Comparison of ENCODE assay signal across 12 cellular contexts in the genomic region with DNA sequence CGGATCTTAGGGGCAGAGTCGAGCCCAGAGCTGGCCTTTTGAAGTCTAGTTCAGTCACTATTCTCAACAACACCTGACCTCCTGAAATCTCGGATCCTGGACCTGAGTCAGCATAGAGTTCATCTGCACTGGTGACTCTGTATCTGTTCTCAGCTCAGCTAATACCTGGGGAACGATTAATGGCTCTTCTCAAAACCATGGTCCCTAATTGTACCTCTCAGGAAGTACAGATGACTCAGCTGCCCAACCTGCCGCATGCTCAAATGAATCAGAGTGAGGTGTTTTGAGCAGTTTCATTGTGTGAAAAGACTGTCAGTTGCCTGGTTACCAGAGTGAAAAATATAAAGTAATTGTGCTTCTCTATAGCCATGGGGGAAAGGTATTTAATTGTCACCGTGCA.
DNase-seq lines count a peak whose midpoint lies in the region; ATAC-seq and TF ChIP-seq lines count a peak whose summit lies in the region.
"Had no signal": no experiment of that assay in that cellular context is flagged by ENCODE, and none has a peak within 500 bp of the region (broad histone marks: within the 10 kb centered on the region; RNA-seq: fewer than 3 reads in every experiment).

No MANE protein-coding gene starts in this region.

- H3K27ac Mint-ChIP-seq in stimulated activated naive CD8-positive, alpha-beta T cell treated with anti-CD3 and anti-CD28 coated beads, Interleukin-15, amount 100 ng/mL, for 72 hours: peak overlapping the region in 1 of 2 donors; percentile 82
- no peak overlapping the region for H3K27ac Mint-ChIP-seq in activated naive CD8-positive, alpha-beta T cell treated with anti-CD3 and anti-CD28 coated beads, Interleukin-2, amount 50 U/mL, for 24 hours
- H3K27ac Mint-ChIP-seq in neural progenitor cell: no peak overlapping the region
- no peak overlapping the region for H3K27ac Mint-ChIP-seq in mesothelial cell of epicardium
- H3K27ac Mint-ChIP-seq: activated naive CD8-positive, alpha-beta T cell; effector memory CD8-positive, alpha-beta T cell; naive thymus-derived CD8-positive, alpha-beta T cell had no signal

- no peaks in the 10 kb centered on the region for H3K36me3 ChIP-seq in neural progenitor cell

- peak; percentile 69 for ATAC-seq in stimulated activated naive CD8-positive, alpha-beta T cell treated with anti-CD3 and anti-CD28 coated beads, Interleukin-15, amount 100 ng/mL, for 72 hours
- no peak for ATAC-seq in stimulated activated naive CD8-positive, alpha-beta T cell treated with anti-CD3 and anti-CD28 coated beads, Interleukin-15, Interleukin-2, amounts not matched to agents 100 U/mL and 50 U/mL, for 24 hours
- peak; percentile 66 for ATAC-seq in activated naive CD8-positive, alpha-beta T cell treated with anti-CD3 and anti-CD28 coated beads, Interleukin-2, amount 50 U/mL, for 24 hours
- ATAC-seq: effector memory CD8-positive, alpha-beta T cell; naive thymus-derived CD8-positive, alpha-beta T cell had no signal

- H3K4me3 ChIP-seq in neural progenitor cell: no peak overlapping the region

- H4K20me1 ChIP-seq in neural progenitor cell (ENCODE audit: low read depth): no peaks in the 10 kb centered on the region

- H3K9me3 ChIP-seq in neural progenitor cell (ENCODE audit: low read depth): no peaks in the 10 kb centered on the region

- no peaks in the 10 kb centered on the region for H3K36me3 Mint-ChIP-seq in activated naive CD8-positive, alpha-beta T cell treated with anti-CD3 and anti-CD28 coated beads, Interleukin-2, amount 50 U/mL, for 24 hours (ENCODE audit: low read depth)
- H3K36me3 Mint-ChIP-seq in neural progenitor cell (no peaks in the 10 kb centered on the region), mesothelial cell of epicardium (no peaks in the 10 kb centered on the region)
- H3K36me3 Mint-ChIP-seq: activated naive CD8-positive, alpha-beta T cell; naive thymus-derived CD8-positive, alpha-beta T cell had no signal

- peaks cover 42% of the 10 kb centered on the region for H3K27me3 Mint-ChIP-seq in stimulated activated naive CD8-positive, alpha-beta T cell treated with anti-CD3 and anti-CD28 coated beads, Interleukin-15, amount 100 ng/mL, for 72 hours
- H3K27me3 Mint-ChIP-seq in activated naive CD8-positive, alpha-beta T cell treated with anti-CD3 and anti-CD28 coated beads, Interleukin-2, amount 50 U/mL, for 24 hours: peaks cover 19% of the 10 kb centered on the region
- H3K27me3 Mint-ChIP-seq in neural progenitor cell (ENCODE audit: insufficient read depth, low read depth): peaks cover 3% of the 10 kb centered on the region
- H3K27me3 Mint-ChIP-seq in mesothelial cell of epicardium (ENCODE audit: low read depth): peaks cover 69% of the 10 kb centered on the region

- H3K27ac ChIP-seq in neural progenitor cell: no peak overlapping the region
- H3K27ac ChIP-seq: C4-2B had no signal

- H3F3A ChIP-seq in neural progenitor cell (ENCODE audit: low read depth): no peaks in the 10 kb centered on the region

- no peak overlapping the region for H3K4me3 Mint-ChIP-seq in stimulated activated naive CD8-positive, alpha-beta T cell treated with anti-CD3 and anti-CD28 coated beads, Interleukin-15, amount 100 ng/mL, for 72 hours
- no peak overlapping the region for H3K4me3 Mint-ChIP-seq in activated naive CD8-positive, alpha-beta T cell treated with anti-CD3 and anti-CD28 coated beads, Interleukin-2, amount 50 U/mL, for 24 hours
- H3K4me3 Mint-ChIP-seq in neural progenitor cell (no peak overlapping the region), mesothelial cell of epicardium (no peak overlapping the region)
- H3K4me3 Mint-ChIP-seq: activated naive CD8-positive, alpha-beta T cell; effector memory CD8-positive, alpha-beta T cell; naive thymus-derived CD8-positive, alpha-beta T cell had no signal

- no peaks in the 10 kb centered on the region for H3K27me3 ChIP-seq in neural progenitor cell

- no peak for DNase-seq in stimulated activated naive CD8-positive, alpha-beta T cell treated with anti-CD3 and anti-CD28 coated beads, Interleukin-15, amount 100 ng/mL, for 72 hours
- DNase-seq in stimulated activated naive CD8-positive, alpha-beta T cell treated with anti-CD3 and anti-CD28 coated beads, Interleukin-15, Interleukin-2, amounts not matched to agents 100 U/mL and 50 U/mL, for 24 hours: no peak
- peak; percentile 88 for DNase-seq in NCI-H1436 (lab: John Stamatoyannopoulos, UW)
- DNase-seq in activated naive CD8-positive, alpha-beta T cell treated with anti-CD3 and anti-CD28 coated beads, Interleukin-2, amount 50 U/mL, for 24 hours: no peak
- DNase-seq in neural progenitor cell (ENCODE audit: low spot score): no peak
- no peak for DNase-seq in cerebellar cortex (ENCODE audit: low spot score)
- DNase-seq in activated CD8-positive, alpha-beta memory T cell treated with anti-CD3 and anti-CD28 coated beads, Interleukin-2, amount 50 U/mL, for 48 hours: no peak
- DNase-seq in mesothelial cell of epicardium (ENCODE audit: low spot score in 2 of 2, unreplicated experiment in 2 of 2): no peak
- DNase-seq: effector memory CD8-positive, alpha-beta T cell; naive thymus-derived CD8-positive, alpha-beta T cell had no signal

- H3K9ac ChIP-seq in neural progenitor cell: no peak overlapping the region

- H3K4me1 ChIP-seq in neural progenitor cell: peaks cover 8% of the 10 kb centered on the region

- H3K4me2 ChIP-seq in neural progenitor cell: no peak overlapping the region

- H3K9me3 Mint-ChIP-seq in stimulated activated naive CD8-positive, alpha-beta T cell treated with anti-CD3 and anti-CD28 coated beads, Interleukin-15, amount 100 ng/mL, for 72 hours: no peaks in the 10 kb centered on the region
- no peaks in the 10 kb centered on the region for H3K9me3 Mint-ChIP-seq in activated naive CD8-positive, alpha-beta T cell treated with anti-CD3 and anti-CD28 coated beads, Interleukin-2, amount 50 U/mL, for 24 hours
- H3K9me3 Mint-ChIP-seq in neural progenitor cell (no peaks in the 10 kb centered on the region), mesothelial cell of epicardium (no peaks in the 10 kb centered on the region)
- H3K9me3 Mint-ChIP-seq: effector memory CD8-positive, alpha-beta T cell had no signal

- H3K79me2 ChIP-seq in neural progenitor cell (ENCODE audit: low read depth): no peaks in the 10 kb centered on the region

- no peak for TF ChIP-seq CTCF in neural progenitor cell (IDR thresholded peaks at IDR 0.05)
- TF ChIP-seq CTCF in mesothelial cell of epicardium (IDR thresholded peaks at IDR 0.05; ENCODE audit: unreplicated experiment): no peak

- peaks cover 5% of the 10 kb centered on the region for H3K4me1 Mint-ChIP-seq in stimulated activated naive CD8-positive, alpha-beta T cell treated with anti-CD3 and anti-CD28 coated beads, Interleukin-15, amount 100 ng/mL, for 72 hours
- no peaks in the 10 kb centered on the region for H3K4me1 Mint-ChIP-seq in activated naive CD8-positive, alpha-beta T cell treated with anti-CD3 and anti-CD28 coated beads, Interleukin-2, amount 50 U/mL, for 24 hours
- H3K4me1 Mint-ChIP-seq in neural progenitor cell (peaks cover 24% of the 10 kb centered on the region), mesothelial cell of epicardium (no peaks in the 10 kb centered on the region)
- H3K4me1 Mint-ChIP-seq: naive thymus-derived CD8-positive, alpha-beta T cell had no signal

- no peak overlapping the region for H2AFZ ChIP-seq in neural progenitor cell (replicated peaks)
